22 cellular contexts compared by ENCODE assay signal in genomic region chr9:109269839-109270238, GRCh38.
"Had no signal": no experiment of that assay in that cellular context is flagged by ENCODE, and none has a peak within 500 bp of the region (broad histone marks: within the 10 kb centered on the region; RNA-seq: fewer than 3 reads in every experiment).

No MANE protein-coding gene starts in this region.

- H3K9me3 Mint-ChIP-seq: activated CD8-positive, alpha-beta T cell treated with anti-CD3 and anti-CD28 coated beads for 36 hours; activated naive CD4-positive, alpha-beta T cell treated with anti-CD3 and anti-CD28 coated beads, Interleukin-2, amount 50 U/mL, for 24 hours; activated T-helper 2 cell treated with anti-CD3 and anti-CD28 coated beads, Interferon-gamma antibody, Interleukin-2, Interleukin-4, amounts not matched to agents 10 μg/mL and 5 μg/mL and 100 μg/mL, durations not matched to agents 14 hours and 24 hours and 36 hours had no signal

- H3K4me3 Mint-ChIP-seq: activated CD4-positive, alpha-beta T cell treated with anti-CD3 and anti-CD28 coated beads, Interleukin-2, amount 10 ng/mL, durations not matched to agents 24 days and 14 days; activated CD8-positive, alpha-beta T cell treated with anti-CD3 and anti-CD28 coated beads for 36 hours; activated naive CD4-positive, alpha-beta T cell treated with anti-CD3 and anti-CD28 coated beads, Interleukin-2, amount 50 U/mL, for 24 hours; activated T-cell treated with anti-CD3 and anti-CD28 coated beads, Interleukin-2, amount 50 U/mL, for 24 hours had no signal

- ATAC-seq: activated CD8-positive, alpha-beta T cell treated with anti-CD3 and anti-CD28 coated beads for 36 hours; Panc1 had no signal

- H3K36me3 Mint-ChIP-seq: activated naive CD4-positive, alpha-beta T cell treated with anti-CD3 and anti-CD28 coated beads, Interleukin-2, amount 50 U/mL, for 24 hours had no signal

- H3K27ac Mint-ChIP-seq: activated CD4-positive, alpha-beta T cell treated with anti-CD3 and anti-CD28 coated beads, Interleukin-2, amount 10 ng/mL, durations not matched to agents 24 days and 14 days; activated CD8-positive, alpha-beta T cell treated with anti-CD3 and anti-CD28 coated beads for 36 hours; activated naive CD4-positive, alpha-beta T cell treated with anti-CD3 and anti-CD28 coated beads, Interleukin-2, amount 50 U/mL, for 24 hours; activated T-cell treated with anti-CD3 and anti-CD28 coated beads, Interleukin-2, amount 50 U/mL, for 24 hours; activated T-helper 2 cell treated with anti-CD3 and anti-CD28 coated beads, Interferon-gamma antibody, Interleukin-2, Interleukin-4, amounts not matched to agents 10 μg/mL and 5 μg/mL and 100 μg/mL, durations not matched to agents 14 hours and 24 hours and 36 hours had no signal

- H3K27me3 Mint-ChIP-seq: activated CD8-positive, alpha-beta T cell treated with anti-CD3 and anti-CD28 coated beads for 36 hours had no signal

- DNase-seq: activated CD4-positive, alpha-beta T cell treated with anti-CD3 and anti-CD28 coated beads, Interleukin-2, amount 10 ng/mL, durations not matched to agents 24 days and 14 days; activated CD4-positive, alpha-beta T cell treated with anti-CD3 and anti-CD28 coated beads, Interleukin-2, amount 50 U/mL, for 4 hours; activated CD8-positive, alpha-beta T cell treated with anti-CD3 and anti-CD28 coated beads for 36 hours; activated gamma-delta T cell; activated naive CD4-positive, alpha-beta T cell treated with Interleukin-2 at 50 U/mL for 16 hours; activated T-cell treated with anti-CD3 and anti-CD28 coated beads, Interleukin-2, amount 50 U/mL, for 24 hours; adrenal gland; brain microvascular endothelial cell; central memory CD4-positive, alpha-beta T cell; Karpas-422; KBM-7; NCI-H1105; NCI-H1417 treated with DMSO at 0.1 percent for 48 hours; NCI-H187 treated with DMSO at 0.1 percent for 48 hours; NCI-H345; NCI-H524 treated with DMSO at 0.1 percent for 48 hours; SHP77 treated with DMSO at 0.1 percent for 48 hours; T1000; WERI-Rb-1 had no signal

- H3K4me1 Mint-ChIP-seq: activated CD4-positive, alpha-beta T cell treated with anti-CD3 and anti-CD28 coated beads, Interleukin-2, amount 10 ng/mL, durations not matched to agents 24 days and 14 days; activated naive CD4-positive, alpha-beta T cell treated with anti-CD3 and anti-CD28 coated beads, Interleukin-2, amount 50 U/mL, for 24 hours had no signal
